In the genomic region with DNA sequence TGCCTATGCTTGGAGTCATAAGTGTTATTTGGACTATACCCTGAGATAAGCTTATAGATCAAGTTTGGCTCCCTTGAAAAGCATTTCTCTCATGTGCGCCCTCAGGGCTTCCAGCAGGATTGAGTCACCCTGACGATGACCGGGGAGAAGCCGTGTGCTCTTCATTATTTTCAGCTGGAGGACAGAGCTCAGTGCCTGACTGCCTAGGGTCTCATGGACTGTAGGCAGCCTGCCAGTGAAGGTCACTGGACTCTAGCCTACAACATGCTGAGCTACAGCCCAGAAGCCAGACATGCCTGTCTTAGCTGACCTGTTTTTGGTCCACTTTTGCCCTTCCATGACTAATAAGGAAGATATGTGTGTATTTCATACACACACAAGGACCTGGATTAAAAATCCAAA, we compare ENCODE assay signal across 13 cellular contexts. TPM values are rescaled to one million over a fixed set of nuclear protein-coding genes. Genes with fewer than 3 reads are reported as not detected.
A peak's percentile ranks its signal among the peaks of the same experiment; 100 is the strongest.
DNase-seq lines count a peak whose midpoint lies in the region; ATAC-seq, FAIRE-seq and TF ChIP-seq lines count a peak whose summit lies in the region.
"Had no signal": no experiment of that assay in that cellular context is flagged by ENCODE, and none has a peak within 500 bp of the region (broad histone marks: within the 10 kb centered on the region; RNA-seq: fewer than 3 reads in every experiment).

No MANE protein-coding gene starts in this region.

- DNase-seq in H54 (ENCODE audit: insufficient read length, low spot score) (peak; percentile 40), amniotic epithelial cell (ENCODE audit: low read depth) (peak; percentile 58), Right ventricle myocardium inferior (ENCODE audit: missing footprints) (no peak), immature natural killer cell (no peak), SIG-M5 treated with dmso at 0.1 percent for 504 hours (lab: John Stamatoyannopoulos, UW; ENCODE audit: unreplicated experiment) (no peak)
- DNase-seq in activated naive CD4-positive, alpha-beta T cell treated with anti-CD3 and anti-CD28 coated beads for 36 hours: no peak
- DNase-seq: activated CD4-positive, alpha-beta T cell treated with anti-CD3 and anti-CD28 coated beads, Interleukin-2, amount 10 ng/mL, durations not matched to agents 7 days and 5 days; esophagus squamous epithelium; Peyer's patch; stimulated activated CD4-positive, alpha-beta T cell treated with anti-CD3 and anti-CD28 coated beads, Interleukin-2, amount 100 ng/mL, for 24 hours had no signal

- H3K4me1 Mint-ChIP-seq in immature natural killer cell: no peaks in the 10 kb centered on the region
- no peaks in the 10 kb centered on the region for H3K4me1 Mint-ChIP-seq in activated naive CD4-positive, alpha-beta T cell treated with anti-CD3 and anti-CD28 coated beads for 36 hours (ENCODE audit: low read depth)

- CTCF ChIA-PET in activated naive CD4-positive, alpha-beta T cell treated with anti-CD3 and anti-CD28 coated beads for 36 hours (lab: Charles Lee): no interaction called here

- intact Hi-C loops in Right ventricle myocardium inferior (cut with DNase I): no loop called here
- intact Hi-C loops in activated naive CD4-positive, alpha-beta T cell treated with anti-CD3 and anti-CD28 coated beads for 36 hours (cut with micrococcal nuclease): no loop called here

- no peaks in the 10 kb centered on the region for H3K36me3 ChIP-seq in skeletal muscle tissue (ENCODE audit: control insufficient read depth in 3 of 3, insufficient read depth in 3 of 3, low read length in 3 of 3)
- H3K36me3 ChIP-seq: esophagus squamous epithelium, Peyer's patch had no signal

- no peak overlapping the region for H3K27ac Mint-ChIP-seq in immature natural killer cell
- no peak overlapping the region for H3K27ac Mint-ChIP-seq in activated naive CD4-positive, alpha-beta T cell treated with anti-CD3 and anti-CD28 coated beads for 36 hours
- H3K27ac Mint-ChIP-seq: activated CD4-positive, alpha-beta T cell treated with anti-CD3 and anti-CD28 coated beads, Interleukin-2, amount 10 ng/mL, durations not matched to agents 7 days and 5 days; activated naive CD4-positive, alpha-beta T cell treated with anti-CD3 and anti-CD28 coated beads, Interleukin-2, amount 50 U/mL, for 72 hours had no signal

- H3K4me1 ChIP-seq in skeletal muscle tissue (ENCODE audit: control insufficient read depth in 3 of 3, insufficient read depth in 3 of 3, low read length in 3 of 3): peaks cover 3 to 12% (median 12%) of the 10 kb centered on the region in 3 donors
- H3K4me1 ChIP-seq: Peyer's patch had no signal

- peak; percentile 66 for ATAC-seq in Right ventricle myocardium inferior
- ATAC-seq in HG03521 (IDR thresholded peaks at IDR 0.05; ENCODE audit: unreplicated experiment): no peak
- ATAC-seq: activated naive CD4-positive, alpha-beta T cell treated with anti-CD3 and anti-CD28 coated beads, Interleukin-2, amount 50 U/mL, for 72 hours had no signal

- H3K9me3 Mint-ChIP-seq in immature natural killer cell: no peaks in the 10 kb centered on the region
- H3K9me3 Mint-ChIP-seq in activated naive CD4-positive, alpha-beta T cell treated with anti-CD3 and anti-CD28 coated beads for 36 hours: no peaks in the 10 kb centered on the region
- H3K9me3 Mint-ChIP-seq: activated CD4-positive, alpha-beta T cell treated with anti-CD3 and anti-CD28 coated beads, Interleukin-2, amount 10 ng/mL, durations not matched to agents 7 days and 5 days; activated naive CD4-positive, alpha-beta T cell treated with anti-CD3 and anti-CD28 coated beads, Interleukin-2, amount 50 U/mL, for 72 hours had no signal

- H3K27me3 ChIP-seq in skeletal muscle tissue (ENCODE audit: control insufficient read depth in 3 of 3, insufficient read depth in 3 of 3, low read length in 3 of 3): no peaks in the 10 kb centered on the region
- H3K27me3 ChIP-seq: Peyer's patch had no signal

- peaks cover 0 to 4% (median 0%) of the 10 kb centered on the region in 3 donors for H3K27me3 Mint-ChIP-seq in immature natural killer cell (ENCODE audit: low read depth in 3 of 3)
- H3K27me3 Mint-ChIP-seq in activated naive CD4-positive, alpha-beta T cell treated with anti-CD3 and anti-CD28 coated beads for 36 hours (ENCODE audit: low read depth): no peaks in the 10 kb centered on the region
- H3K27me3 Mint-ChIP-seq: activated CD4-positive, alpha-beta T cell treated with anti-CD3 and anti-CD28 coated beads, Interleukin-2, amount 10 ng/mL, durations not matched to agents 7 days and 5 days had no signal

- H3K36me3 Mint-ChIP-seq in immature natural killer cell: no peaks in the 10 kb centered on the region
- no peaks in the 10 kb centered on the region for H3K36me3 Mint-ChIP-seq in activated naive CD4-positive, alpha-beta T cell treated with anti-CD3 and anti-CD28 coated beads for 36 hours (ENCODE audit: low read depth)
- H3K36me3 Mint-ChIP-seq: activated naive CD4-positive, alpha-beta T cell treated with anti-CD3 and anti-CD28 coated beads, Interleukin-2, amount 50 U/mL, for 72 hours had no signal

- peak; percentile 95 for FAIRE-seq in H54 (lab: Jason Lieb, UNC)

- no peak overlapping the region for H3K9ac ChIP-seq in skeletal muscle tissue (ENCODE audit: low read depth in 1 of 3, low read length in 3 of 3)

- no peak overlapping the region for H3K4me3 Mint-ChIP-seq in immature natural killer cell
- no peak overlapping the region for H3K4me3 Mint-ChIP-seq in activated naive CD4-positive, alpha-beta T cell treated with anti-CD3 and anti-CD28 coated beads for 36 hours
- H3K4me3 Mint-ChIP-seq: activated CD4-positive, alpha-beta T cell treated with anti-CD3 and anti-CD28 coated beads, Interleukin-2, amount 10 ng/mL, durations not matched to agents 7 days and 5 days had no signal

- H3K9me3 ChIP-seq in skeletal muscle tissue (ENCODE audit: control insufficient read depth in 3 of 3, low read length in 3 of 3): no peaks in the 10 kb centered on the region
- H3K9me3 ChIP-seq: esophagus squamous epithelium, Peyer's patch had no signal

- TF ChIP-seq POLR2A in H54 (IDR thresholded peaks at IDR 0.05; ENCODE audit: low read depth, low read length): no peak

- H3K4me3 ChIP-seq in skeletal muscle tissue (ENCODE audit: low read length in 3 of 3): no peak overlapping the region
- H3K4me3 ChIP-seq: esophagus squamous epithelium, Peyer's patch had no signal

- H3K27ac ChIP-seq in skeletal muscle tissue (ENCODE audit: low read depth, low read length): peak overlapping the region; percentile 15
- H3K27ac ChIP-seq: esophagus squamous epithelium, Peyer's patch had no signal

RNA-seq across cellular contexts. Expression of a gene that starts 31.6 kb away (rescaled TPM):
- 23.3 TPM for total RNA-seq in Right ventricle myocardium inferior
- total RNA-seq in skeletal muscle tissue: 8.9 TPM
- 1 to 10 TPM; 5.8 to 7.2 (median 5.9) TPM for polyA plus RNA-seq in immature natural killer cell
- total RNA-seq in activated naive CD4-positive, alpha-beta T cell treated with anti-CD3 and anti-CD28 coated beads for 36 hours: 1 to 10 TPM; 4.9 to 5.9 TPM

Comparison
In these comparisons a context has a peak if more than half of its experiments do, and no peak if none do; other contexts are left out.
1. DNase-seq: peak in H54 (single experiment) and amniotic epithelial cell (single experiment); none in Right ventricle myocardium inferior (single experiment), immature natural killer cell (0 of 3), activated naive CD4-positive, alpha-beta T cell treated with anti-CD3 and anti-CD28 coated beads for 36 hours (single experiment) and SIG-M5 treated with dmso at 0.1 percent for 504 hours (single experiment).